2 cellular contexts compared by ENCODE assay signal in genomic region chr9:136547508-136548215, GRCh38.
TF ChIP-seq lines count a peak whose summit lies in the region.

No MANE protein-coding gene starts in this region.

TF ChIP-seq in liver, 16 proteins besides CTCF, POLR2A, EP300 and RAD21:
- TF ChIP-seq HNF4A (conservative IDR thresholded peaks at IDR 0.05) = no peak
- no peak for TF ChIP-seq RXRA (IDR thresholded peaks at IDR 0.05)
- no peak for TF ChIP-seq SP1 (IDR thresholded peaks at IDR 0.05)
- TF ChIP-seq YY1 (IDR thresholded peaks at IDR 0.05) = no peak

TF ChIP-seq in HepG2, 621 proteins besides CTCF, POLR2A, EP300 and RAD21 (continued from another document):
- no peak for TF ChIP-seq KLF6 (CRISPR knock-in tag; IDR thresholded peaks at IDR 0.05)
- TF ChIP-seq TGIF2 (CRISPR knock-in tag; IDR thresholded peaks at IDR 0.05) = no peak
- TF ChIP-seq, protein P1, sequence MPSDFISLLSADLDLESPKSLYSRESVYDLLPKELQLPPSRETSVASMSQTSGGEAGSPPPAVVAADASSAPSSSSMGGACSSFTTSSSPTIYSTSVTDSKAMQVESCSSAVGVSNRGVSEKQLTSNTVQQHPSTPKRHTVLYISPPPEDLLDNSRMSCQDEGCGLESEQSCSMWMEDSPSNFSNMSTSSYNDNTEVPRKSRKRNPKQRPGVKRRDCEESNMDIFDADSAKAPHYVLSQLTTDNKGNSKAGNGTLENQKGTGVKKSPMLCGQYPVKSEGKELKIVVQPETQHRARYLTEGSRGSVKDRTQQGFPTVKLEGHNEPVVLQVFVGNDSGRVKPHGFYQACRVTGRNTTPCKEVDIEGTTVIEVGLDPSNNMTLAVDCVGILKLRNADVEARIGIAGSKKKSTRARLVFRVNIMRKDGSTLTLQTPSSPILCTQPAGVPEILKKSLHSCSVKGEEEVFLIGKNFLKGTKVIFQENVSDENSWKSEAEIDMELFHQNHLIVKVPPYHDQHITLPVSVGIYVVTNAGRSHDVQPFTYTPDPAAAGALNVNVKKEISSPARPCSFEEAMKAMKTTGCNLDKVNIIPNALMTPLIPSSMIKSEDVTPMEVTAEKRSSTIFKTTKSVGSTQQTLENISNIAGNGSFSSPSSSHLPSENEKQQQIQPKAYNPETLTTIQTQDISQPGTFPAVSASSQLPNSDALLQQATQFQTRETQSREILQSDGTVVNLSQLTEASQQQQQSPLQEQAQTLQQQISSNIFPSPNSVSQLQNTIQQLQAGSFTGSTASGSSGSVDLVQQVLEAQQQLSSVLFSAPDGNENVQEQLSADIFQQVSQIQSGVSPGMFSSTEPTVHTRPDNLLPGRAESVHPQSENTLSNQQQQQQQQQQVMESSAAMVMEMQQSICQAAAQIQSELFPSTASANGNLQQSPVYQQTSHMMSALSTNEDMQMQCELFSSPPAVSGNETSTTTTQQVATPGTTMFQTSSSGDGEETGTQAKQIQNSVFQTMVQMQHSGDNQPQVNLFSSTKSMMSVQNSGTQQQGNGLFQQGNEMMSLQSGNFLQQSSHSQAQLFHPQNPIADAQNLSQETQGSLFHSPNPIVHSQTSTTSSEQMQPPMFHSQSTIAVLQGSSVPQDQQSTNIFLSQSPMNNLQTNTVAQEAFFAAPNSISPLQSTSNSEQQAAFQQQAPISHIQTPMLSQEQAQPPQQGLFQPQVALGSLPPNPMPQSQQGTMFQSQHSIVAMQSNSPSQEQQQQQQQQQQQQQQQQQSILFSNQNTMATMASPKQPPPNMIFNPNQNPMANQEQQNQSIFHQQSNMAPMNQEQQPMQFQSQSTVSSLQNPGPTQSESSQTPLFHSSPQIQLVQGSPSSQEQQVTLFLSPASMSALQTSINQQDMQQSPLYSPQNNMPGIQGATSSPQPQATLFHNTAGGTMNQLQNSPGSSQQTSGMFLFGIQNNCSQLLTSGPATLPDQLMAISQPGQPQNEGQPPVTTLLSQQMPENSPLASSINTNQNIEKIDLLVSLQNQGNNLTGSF (CRISPR knock-in tag; IDR thresholded peaks at IDR 0.05) = no peak
- TF ChIP-seq ZNF747 (CRISPR knock-in tag; IDR thresholded peaks at IDR 0.05; ENCODE audit: borderline replicate concordance) = no peak
- TF ChIP-seq, protein P2, sequence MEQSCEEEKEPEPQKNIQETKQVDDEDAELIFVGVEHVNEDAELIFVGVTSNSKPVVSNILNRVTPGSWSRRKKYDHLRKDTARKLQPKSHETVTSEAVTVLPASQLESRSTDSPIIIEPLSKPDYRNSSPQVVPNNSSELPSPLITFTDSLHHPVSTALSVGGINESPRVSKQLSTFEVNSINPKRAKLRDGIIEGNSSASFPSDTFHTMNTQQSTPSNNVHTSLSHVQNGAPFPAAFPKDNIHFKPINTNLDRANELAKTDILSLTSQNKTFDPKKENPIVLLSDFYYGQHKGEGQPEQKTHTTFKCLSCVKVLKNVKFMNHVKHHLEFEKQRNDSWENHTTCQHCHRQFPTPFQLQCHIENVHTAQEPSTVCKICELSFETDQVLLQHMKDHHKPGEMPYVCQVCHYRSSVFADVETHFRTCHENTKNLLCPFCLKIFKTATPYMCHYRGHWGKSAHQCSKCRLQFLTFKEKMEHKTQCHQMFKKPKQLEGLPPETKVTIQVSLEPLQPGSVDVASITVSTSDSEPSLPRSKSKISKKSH (CRISPR knock-in tag; IDR thresholded peaks at IDR 0.05; ENCODE audit: borderline replicate concordance) = no peak
- TF ChIP-seq ZNF703 (CRISPR knock-in tag; IDR thresholded peaks at IDR 0.05; ENCODE audit: borderline replicate concordance) = no peak
- TF ChIP-seq, protein P3, sequence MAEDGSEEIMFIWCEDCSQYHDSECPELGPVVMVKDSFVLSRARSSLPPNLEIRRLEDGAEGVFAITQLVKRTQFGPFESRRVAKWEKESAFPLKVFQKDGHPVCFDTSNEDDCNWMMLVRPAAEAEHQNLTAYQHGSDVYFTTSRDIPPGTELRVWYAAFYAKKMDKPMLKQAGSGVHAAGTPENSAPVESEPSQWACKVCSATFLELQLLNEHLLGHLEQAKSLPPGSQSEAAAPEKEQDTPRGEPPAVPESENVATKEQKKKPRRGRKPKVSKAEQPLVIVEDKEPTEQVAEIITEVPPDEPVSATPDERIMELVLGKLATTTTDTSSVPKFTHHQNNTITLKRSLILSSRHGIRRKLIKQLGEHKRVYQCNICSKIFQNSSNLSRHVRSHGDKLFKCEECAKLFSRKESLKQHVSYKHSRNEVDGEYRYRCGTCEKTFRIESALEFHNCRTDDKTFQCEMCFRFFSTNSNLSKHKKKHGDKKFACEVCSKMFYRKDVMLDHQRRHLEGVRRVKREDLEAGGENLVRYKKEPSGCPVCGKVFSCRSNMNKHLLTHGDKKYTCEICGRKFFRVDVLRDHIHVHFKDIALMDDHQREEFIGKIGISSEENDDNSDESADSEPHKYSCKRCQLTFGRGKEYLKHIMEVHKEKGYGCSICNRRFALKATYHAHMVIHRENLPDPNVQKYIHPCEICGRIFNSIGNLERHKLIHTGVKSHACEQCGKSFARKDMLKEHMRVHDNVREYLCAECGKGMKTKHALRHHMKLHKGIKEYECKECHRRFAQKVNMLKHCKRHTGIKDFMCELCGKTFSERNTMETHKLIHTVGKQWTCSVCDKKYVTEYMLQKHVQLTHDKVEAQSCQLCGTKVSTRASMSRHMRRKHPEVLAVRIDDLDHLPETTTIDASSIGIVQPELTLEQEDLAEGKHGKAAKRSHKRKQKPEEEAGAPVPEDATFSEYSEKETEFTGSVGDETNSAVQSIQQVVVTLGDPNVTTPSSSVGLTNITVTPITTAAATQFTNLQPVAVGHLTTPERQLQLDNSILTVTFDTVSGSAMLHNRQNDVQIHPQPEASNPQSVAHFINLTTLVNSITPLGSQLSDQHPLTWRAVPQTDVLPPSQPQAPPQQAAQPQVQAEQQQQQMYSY (CRISPR knock-in tag; IDR thresholded peaks at IDR 0.05) = no peak
- no peak for TF ChIP-seq ERF (CRISPR knock-in tag; IDR thresholded peaks at IDR 0.05)
- no peak for TF ChIP-seq KLF16 (CRISPR knock-in tag; IDR thresholded peaks at IDR 0.05)
- no peak for TF ChIP-seq ARNT (IDR thresholded peaks at IDR 0.05)
- no peak for TF ChIP-seq EZH2 (conservative IDR thresholded peaks at IDR 0.05; ENCODE audit: low read depth, low read length)
- TF ChIP-seq ZFP90 (CRISPR knock-in tag; IDR thresholded peaks at IDR 0.05; ENCODE audit: borderline replicate concordance) = no peak
- no peak for TF ChIP-seq JUND (CRISPR knock-in tag; IDR thresholded peaks at IDR 0.05)
- TF ChIP-seq SMAD3 (CRISPR knock-in tag; IDR thresholded peaks at IDR 0.05) = no peak
- no peak for TF ChIP-seq ELF1 (CRISPR knock-in tag; IDR thresholded peaks at IDR 0.05)
- TF ChIP-seq, protein P4, sequence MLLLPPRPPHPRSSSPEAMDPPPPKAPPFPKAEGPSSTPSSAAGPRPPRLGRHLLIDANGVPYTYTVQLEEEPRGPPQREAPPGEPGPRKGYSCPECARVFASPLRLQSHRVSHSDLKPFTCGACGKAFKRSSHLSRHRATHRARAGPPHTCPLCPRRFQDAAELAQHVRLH (CRISPR knock-in tag; IDR thresholded peaks at IDR 0.05; ENCODE audit: borderline replicate concordance, low read depth) = no peak
- no peak for TF ChIP-seq NPAS2 (CRISPR knock-in tag; IDR thresholded peaks at IDR 0.05; ENCODE audit: borderline replicate concordance)
- TF ChIP-seq, protein P5, sequence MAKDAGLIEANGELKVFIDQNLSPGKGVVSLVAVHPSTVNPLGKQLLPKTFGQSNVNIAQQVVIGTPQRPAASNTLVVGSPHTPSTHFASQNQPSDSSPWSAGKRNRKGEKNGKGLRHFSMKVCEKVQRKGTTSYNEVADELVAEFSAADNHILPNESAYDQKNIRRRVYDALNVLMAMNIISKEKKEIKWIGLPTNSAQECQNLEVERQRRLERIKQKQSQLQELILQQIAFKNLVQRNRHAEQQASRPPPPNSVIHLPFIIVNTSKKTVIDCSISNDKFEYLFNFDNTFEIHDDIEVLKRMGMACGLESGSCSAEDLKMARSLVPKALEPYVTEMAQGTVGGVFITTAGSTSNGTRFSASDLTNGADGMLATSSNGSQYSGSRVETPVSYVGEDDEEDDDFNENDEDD (CRISPR knock-in tag; IDR thresholded peaks at IDR 0.05; ENCODE audit: borderline replicate concordance) = no peak
- no peak for TF ChIP-seq PCBP1 (IDR thresholded peaks at IDR 0.05; ENCODE audit: borderline replicate concordance, low read depth, low read length)
